1 cellular context compared by ENCODE assay signal in genomic region chr5:141969783-141970741, GRCh38.
TF ChIP-seq lines count a peak whose summit lies in the region.

No MANE protein-coding gene starts in this region.

TF ChIP-seq in K562, 482 proteins besides CTCF, POLR2A, EP300 and RAD21 (continued from another document and continues in another):
- TF ChIP-seq E2F8 (IDR thresholded peaks at IDR 0.05; ENCODE audit: low read depth, partially characterized antibody) = peak; percentile 25
- no peak for TF ChIP-seq ZNF23 (CRISPR knock-in tag; IDR thresholded peaks at IDR 0.05)
- TF ChIP-seq PTRF (tag; IDR thresholded peaks at IDR 0.05) = no peak
- TF ChIP-seq TARDBP (IDR thresholded peaks at IDR 0.05) = no peak
- TF ChIP-seq ZNF551 (CRISPR knock-in tag; IDR thresholded peaks at IDR 0.05) = no peak
- TF ChIP-seq ZBTB9 (CRISPR knock-in tag; IDR thresholded peaks at IDR 0.05) = no peak
- TF ChIP-seq ZNF124 (CRISPR knock-in tag; IDR thresholded peaks at IDR 0.05) = no peak
- no peak for TF ChIP-seq MBD1 (CRISPR knock-in tag; IDR thresholded peaks at IDR 0.05)
- TF ChIP-seq GMEB1 (CRISPR knock-in tag; IDR thresholded peaks at IDR 0.05) = no peak
- TF ChIP-seq TBL1XR1 (IDR thresholded peaks at IDR 0.05; ENCODE audit: low read length in 2 of 2) = no peak; a peak in 1 of 4 replicates
- no peak for TF ChIP-seq PYGO2 (tag; IDR thresholded peaks at IDR 0.05)
- TF ChIP-seq ZZZ3 (IDR thresholded peaks at IDR 0.05) = no peak
- no peak for TF ChIP-seq U2AF2 (optimal IDR thresholded peaks at IDR 0.05; ENCODE audit: low read depth, low read length)
- TF ChIP-seq IRF2 (CRISPR knock-in tag; IDR thresholded peaks at IDR 0.05) = no peak
- TF ChIP-seq BCL6 (CRISPR knock-in tag; IDR thresholded peaks at IDR 0.05) = no peak
- no peak for TF ChIP-seq ZBTB43 (CRISPR knock-in tag; IDR thresholded peaks at IDR 0.05)
- no peak for TF ChIP-seq FIP1L1 (IDR thresholded peaks at IDR 0.05; ENCODE audit: low read depth, low read length, poor library complexity, severe bottlenecking)
- TF ChIP-seq ZNF318 (IDR thresholded peaks at IDR 0.05; ENCODE audit: borderline replicate concordance in 1 of 2, low read depth in 1 of 2) = no peak; a peak in 1 of 4 replicates
- no peak for TF ChIP-seq RAD51 (IDR thresholded peaks at IDR 0.05; ENCODE audit: borderline replicate concordance, low read depth)
- no peak for TF ChIP-seq CHD4 (IDR thresholded peaks at IDR 0.05; ENCODE audit: insufficient read depth, insufficient replicate concordance, low read depth, low read length, poor library complexity, severe bottlenecking)
- TF ChIP-seq DPF2 (IDR thresholded peaks at IDR 0.05) = peak; percentile 72
- peak; percentile 60; the same call in 1 of the 2 replicates for TF ChIP-seq MXI1 (IDR thresholded peaks at IDR 0.05; ENCODE audit: low read depth, low read length)
- no peak for TF ChIP-seq KLF10 (CRISPR knock-in tag; IDR thresholded peaks at IDR 0.05)
- no peak for TF ChIP-seq ZNF398 (CRISPR knock-in tag; IDR thresholded peaks at IDR 0.05)
- TF ChIP-seq RBM14 (IDR thresholded peaks at IDR 0.05; ENCODE audit: borderline replicate concordance, insufficient read depth, low read depth, low read length) = no peak
- TF ChIP-seq XRCC5 (IDR thresholded peaks at IDR 0.05; ENCODE audit: low read depth, low read length) = no peak
- TF ChIP-seq RBM25 (IDR thresholded peaks at IDR 0.05; ENCODE audit: low read depth, low read length, severe bottlenecking) = no peak
- no peak for TF ChIP-seq CBX8 (IDR thresholded peaks at IDR 0.05; ENCODE audit: borderline replicate concordance, extremely low read depth, low read depth, low read length, poor library complexity, severe bottlenecking)
- TF ChIP-seq RNF219 (CRISPR knock-in tag; IDR thresholded peaks at IDR 0.05) = no peak
- peak; percentile 52 for TF ChIP-seq TCF3 (CRISPR knock-in tag; IDR thresholded peaks at IDR 0.05)
- no peak for TF ChIP-seq ZNF217 (CRISPR knock-in tag; IDR thresholded peaks at IDR 0.05)
- no peak for TF ChIP-seq RHOXF2B (CRISPR knock-in tag; conservative IDR thresholded peaks at IDR 0.05)
- no peak for TF ChIP-seq DACH1 (IDR thresholded peaks at IDR 0.05; ENCODE audit: partially characterized antibody)
